Comparison of ENCODE assay signal across 1 cellular context in the genomic region with DNA sequence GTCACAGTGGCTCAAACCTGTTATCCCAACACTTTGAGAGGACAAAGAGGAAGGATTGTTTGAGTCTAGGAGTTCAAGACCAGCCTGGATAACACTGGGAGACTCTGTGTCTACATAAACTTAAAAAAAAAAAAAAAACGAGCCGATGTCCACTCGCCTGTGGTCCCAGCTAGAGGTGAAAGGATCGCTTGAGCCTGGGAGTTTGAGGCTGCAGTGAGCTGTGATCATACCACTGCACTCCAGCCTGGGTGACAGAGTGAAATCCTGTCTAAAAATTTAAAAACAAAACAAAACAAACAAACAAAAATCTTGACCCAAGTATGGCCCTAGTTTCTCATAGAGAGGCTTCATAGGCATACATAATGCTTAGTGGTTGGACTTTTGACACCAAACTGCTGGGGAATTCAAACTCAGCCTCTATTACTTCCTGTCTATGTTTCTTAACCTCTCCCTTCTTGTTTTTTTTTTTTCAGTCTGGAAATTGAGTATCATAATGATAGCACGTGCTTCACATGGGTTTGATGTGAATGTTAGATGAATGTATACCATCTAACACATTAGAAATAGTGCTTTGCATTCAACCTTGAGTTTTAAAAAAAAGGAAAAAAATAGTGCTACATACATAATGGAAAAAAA.
TF ChIP-seq lines count a peak whose summit lies in the region.

No MANE protein-coding gene starts in this region.

TF ChIP-seq in HepG2, 621 proteins besides CTCF, POLR2A, EP300 and RAD21 (continued from another document):
- TF ChIP-seq ARID5B (CRISPR knock-in tag; IDR thresholded peaks at IDR 0.05) (peak; percentile 47; the same call in 1 of the 2 replicates), NR2F6 (IDR thresholded peaks at IDR 0.05) (no peak; the same call in 1 of the 2 replicates), NR2F6 (CRISPR knock-in tag; IDR thresholded peaks at IDR 0.05) (0 out of 2 replicates have a peak, but pooled peaks have one; percentile 5), GABPB1 (CRISPR knock-in tag; IDR thresholded peaks at IDR 0.05) (0 out of 2 replicates have a peak, but pooled peaks have one; percentile 12), RARA (CRISPR knock-in tag; IDR thresholded peaks at IDR 0.05) (peak; percentile 79), HNF4A (CRISPR knock-in tag; IDR thresholded peaks at IDR 0.05) (peak; percentile 34; the same call in 1 of the 2 replicates), SALL1 (CRISPR knock-in tag; IDR thresholded peaks at IDR 0.05) (0 out of 2 replicates have a peak, but pooled peaks have one; percentile 26), TP53 (CRISPR knock-in tag; conservative IDR thresholded peaks at IDR 0.05) (no peak), REXO4 (CRISPR knock-in tag; IDR thresholded peaks at IDR 0.05; ENCODE audit: borderline replicate concordance) (no peak)
- TF ChIP-seq, protein P1, sequence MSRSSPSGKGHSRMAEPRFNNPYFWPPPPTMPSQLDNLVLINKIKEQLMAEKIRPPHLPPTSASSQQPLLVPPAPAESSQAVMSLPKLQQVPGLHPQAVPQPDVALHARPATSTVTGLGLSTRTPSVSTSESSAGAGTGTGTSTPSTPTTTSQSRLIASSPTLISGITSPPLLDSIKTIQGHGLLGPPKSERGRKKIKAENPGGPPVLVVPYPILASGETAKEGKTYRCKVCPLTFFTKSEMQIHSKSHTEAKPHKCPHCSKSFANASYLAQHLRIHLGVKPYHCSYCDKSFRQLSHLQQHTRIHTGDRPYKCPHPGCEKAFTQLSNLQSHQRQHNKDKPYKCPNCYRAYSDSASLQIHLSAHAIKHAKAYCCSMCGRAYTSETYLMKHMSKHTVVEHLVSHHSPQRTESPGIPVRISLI (CRISPR knock-in tag; IDR thresholded peaks at IDR 0.05; ENCODE audit: borderline replicate concordance), result peak; percentile 75; the same call in 1 of the 2 replicates
